In the genomic region with DNA sequence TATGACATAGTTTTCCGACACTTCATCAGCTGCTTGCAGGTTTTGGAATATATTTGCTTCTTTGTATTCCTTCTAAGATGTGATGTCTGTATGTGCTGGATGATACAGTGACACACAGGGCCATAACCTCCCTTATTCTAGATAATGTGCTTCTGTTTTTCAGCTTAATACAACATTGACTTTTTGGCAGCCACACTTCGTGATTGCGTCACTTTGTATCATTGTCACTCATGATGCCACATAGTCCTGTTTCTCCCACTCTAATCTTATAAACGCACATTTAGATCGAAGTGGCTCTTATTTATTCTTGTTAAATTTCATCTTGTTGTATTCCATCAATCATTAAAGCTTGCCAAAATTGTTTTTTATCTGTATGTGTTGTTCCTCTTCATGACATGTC, we compare ENCODE assay signal across 26 cellular contexts.
"Had no signal": no experiment of that assay in that cellular context is flagged by ENCODE, and none has a peak within 500 bp of the region (broad histone marks: within the 10 kb centered on the region; RNA-seq: fewer than 3 reads in every experiment).

No MANE protein-coding gene starts in this region.

- ATAC-seq: left cardiac atrium; left lung; lower lobe of right lung; naive thymus-derived CD8-positive, alpha-beta T cell; pancreas; right cardiac atrium; stimulated activated effector memory CD8-positive, alpha-beta T cell treated with anti-CD3 and anti-CD28 coated beads, Interleukin-12 subunit alpha, Interleukin-12 subunit beta, amount 100 ng/mL, for 72 hours; upper lobe of right lung had no signal

- DNase-seq: kidney glomerular epithelial cell; left cardiac atrium; left lung; lower lobe of right lung; mammary epithelial cell; mesenchymal stem cell; naive thymus-derived CD8-positive, alpha-beta T cell; nucleus accumbens; pancreas; posterior cingulate gyrus; retina; sigmoid colon; small intestine; spleen; stimulated activated CD4-positive, alpha-beta T cell treated with anti-CD3 and anti-CD28 coated beads, Interleukin-4, amount 100 ng/mL, for 24 hours; stimulated activated naive CD4-positive, alpha-beta T cell; tibial artery; trophoblast cell; upper lobe of right lung had no signal

- H3K4me3 ChIP-seq: left lung, lower lobe of right lung, pancreas, prostate gland, sigmoid colon, spleen, suprapubic skin, thoracic aorta, tibial artery, upper lobe of right lung had no signal

- H3K9me3 ChIP-seq: left lung, lower lobe of right lung, pancreas, prostate gland, sigmoid colon, spleen, suprapubic skin, thoracic aorta, tibial artery, upper lobe of right lung had no signal

- H3K27me3 ChIP-seq: left lung, pancreas, sigmoid colon, spleen, suprapubic skin, tibial artery, upper lobe of right lung had no signal

- H3K27ac ChIP-seq: left lung, lower lobe of right lung, pancreas, prostate gland, sigmoid colon, spleen, suprapubic skin, thoracic aorta, tibial artery, upper lobe of right lung had no signal

- H3K36me3 ChIP-seq: left lung, lower lobe of right lung, pancreas, prostate gland, sigmoid colon, spleen, suprapubic skin, thoracic aorta, tibial artery, upper lobe of right lung had no signal

- FAIRE-seq: keratinocyte, pancreas, small intestine, urothelium cell line had no signal

- H3K4me1 ChIP-seq: left lung, lower lobe of right lung, pancreas, prostate gland, sigmoid colon, spleen, suprapubic skin, tibial artery, upper lobe of right lung had no signal
